In genomic region chr4:147104768-147105167, GRCh38 we compare ENCODE assay signal across 24 cellular contexts.
DNase-seq lines count a peak whose midpoint lies in the region; ATAC-seq and TF ChIP-seq lines count a peak whose summit lies in the region.
"Had no signal": no experiment of that assay in that cellular context is flagged by ENCODE, and none has a peak within 500 bp of the region (broad histone marks: within the 10 kb centered on the region; RNA-seq: fewer than 3 reads in every experiment).

No MANE protein-coding gene starts in this region.

- CTCF ChIA-PET in MCF 10A (lab: Yijun Ruan, JAX) = interaction anchor here (0.6 to 1.2 kb wide), 2 partner anchors 485 to 675 kb away, joined by 3 read pairs; no protein-coding TSS in a partner anchor

- no TSS peak for BruUV-seq in MCF 10A (replicated peaks; lab: Mats Ljungman, UMichigan)

- peaks cover 13% of the 10 kb centered on the region for H3K4me1 Mint-ChIP-seq in MCF 10A (ENCODE audit: insufficient read depth, unreplicated experiment)
- H3K4me1 Mint-ChIP-seq in chondrocyte (ENCODE audit: low read depth) = peaks cover 63% of the 10 kb centered on the region
- no peaks in the 10 kb centered on the region for H3K4me1 Mint-ChIP-seq in stimulated activated naive CD8-positive, alpha-beta T cell treated with anti-CD3 and anti-CD28 coated beads, Interleukin-15, amount 100 ng/mL, for 72 hours
- H3K4me1 Mint-ChIP-seq: IgD-negative memory B cell had no signal

- no peaks in the 10 kb centered on the region for H4K20me1 ChIP-seq in osteoblast (ENCODE audit: insufficient read depth, low read length)

- no peaks in the 10 kb centered on the region for H3K4me1 ChIP-seq in breast epithelium
- peaks cover 13% of the 10 kb centered on the region for H3K4me1 ChIP-seq in osteoblast (ENCODE audit: insufficient read depth, low read length)
- H3K4me1 ChIP-seq: Caco-2 had no signal

- H3K27me3 Mint-ChIP-seq in MCF 10A (ENCODE audit: insufficient read depth, unreplicated experiment) (no peaks in the 10 kb centered on the region), chondrocyte (ENCODE audit: low read depth) (no peaks in the 10 kb centered on the region)
- peaks cover 15% of the 10 kb centered on the region for H3K27me3 Mint-ChIP-seq in stimulated activated naive CD8-positive, alpha-beta T cell treated with anti-CD3 and anti-CD28 coated beads, Interleukin-15, amount 100 ng/mL, for 72 hours

- H3K36me3 ChIP-seq in breast epithelium = no peaks in the 10 kb centered on the region
- no peaks in the 10 kb centered on the region for H3K36me3 ChIP-seq in osteoblast (ENCODE audit: insufficient read depth, low read length)

- peak overlapping the region; percentile 46 for H3K27ac Mint-ChIP-seq in MCF 10A (ENCODE audit: low read depth, unreplicated experiment)
- H3K27ac Mint-ChIP-seq in chondrocyte (ENCODE audit: unreplicated experiment) = peak overlapping the region; percentile 99
- no peak overlapping the region for H3K27ac Mint-ChIP-seq in stimulated activated naive CD8-positive, alpha-beta T cell treated with anti-CD3 and anti-CD28 coated beads, Interleukin-15, amount 100 ng/mL, for 72 hours
- H3K27ac Mint-ChIP-seq: IgD-negative memory B cell had no signal

- TF ChIP-seq POLR2A in breast epithelium (IDR thresholded peaks at IDR 0.05) = no peak

- no peaks in the 10 kb centered on the region for H3K9me3 Mint-ChIP-seq in MCF 10A (ENCODE audit: unreplicated experiment)
- peaks cover 11% of the 10 kb centered on the region for H3K9me3 Mint-ChIP-seq in chondrocyte (ENCODE audit: low read depth)
- no peaks in the 10 kb centered on the region for H3K9me3 Mint-ChIP-seq in stimulated activated naive CD8-positive, alpha-beta T cell treated with anti-CD3 and anti-CD28 coated beads, Interleukin-15, amount 100 ng/mL, for 72 hours
- H3K9me3 Mint-ChIP-seq: IgD-negative memory B cell had no signal

- H3K4me3 ChIP-seq in breast epithelium (no peak overlapping the region), osteoblast (ENCODE audit: insufficient read depth, low read length) (no peak overlapping the region)
- H3K4me3 ChIP-seq: GM23248 had no signal

- DNase-seq in MCF 10A (ENCODE audit: unreplicated experiment) = no peak
- no peak for DNase-seq in breast epithelium (ENCODE audit: low spot score in 2 of 2)
- no peak for DNase-seq in chondrocyte (ENCODE audit: low spot score)
- DNase-seq in osteoblast (ENCODE audit: insufficient read length, low spot score, missing footprints) = no peak
- no peak for DNase-seq in stimulated activated naive CD8-positive, alpha-beta T cell treated with anti-CD3 and anti-CD28 coated beads, Interleukin-15, amount 100 ng/mL, for 72 hours
- DNase-seq in NCI-H226 = no peak
- DNase-seq in mesenteric fat pad (ENCODE audit: low spot score) = no peak
- DNase-seq in HuH-7.5 (ENCODE audit: low spot score) = no peak
- DNase-seq: Caco-2, GF-D8, GM23248, HCEC 1CT, Karpas-422, NCI-H1105, NCI-H1694, NCI-H2081 treated with DMSO at 0.1 percent for 48 hours, NCI-H524, PC-3, SIG-M5 had no signal

- H3K36me3 Mint-ChIP-seq in MCF 10A (ENCODE audit: insufficient read depth, unreplicated experiment) (no peaks in the 10 kb centered on the region), chondrocyte (ENCODE audit: low read depth) (no peaks in the 10 kb centered on the region)
- H3K36me3 Mint-ChIP-seq: IgD-negative memory B cell had no signal

- no peak for ATAC-seq in stimulated activated naive CD8-positive, alpha-beta T cell treated with anti-CD3 and anti-CD28 coated beads, Interleukin-15, amount 100 ng/mL, for 72 hours
- ATAC-seq: PC-3, SK-N-SH treated with all-trans-retinoic acid at 6 μM for 48 hours had no signal

- H3K27me3 ChIP-seq in breast epithelium (no peaks in the 10 kb centered on the region), osteoblast (ENCODE audit: insufficient read depth, low read length) (no peaks in the 10 kb centered on the region)

- H3K4me3 Mint-ChIP-seq in MCF 10A (ENCODE audit: unreplicated experiment) = no peak overlapping the region
- H3K4me3 Mint-ChIP-seq in chondrocyte (ENCODE audit: unreplicated experiment) = no peak overlapping the region
- H3K4me3 Mint-ChIP-seq in stimulated activated naive CD8-positive, alpha-beta T cell treated with anti-CD3 and anti-CD28 coated beads, Interleukin-15, amount 100 ng/mL, for 72 hours = no peak overlapping the region
- H3K4me3 Mint-ChIP-seq: IgD-negative memory B cell had no signal

- no peaks in the 10 kb centered on the region for H3K79me2 ChIP-seq in osteoblast (ENCODE audit: insufficient read depth, low read length)

- no peak overlapping the region for H3K4me2 ChIP-seq in osteoblast (ENCODE audit: insufficient read depth, low read length)

- intact Hi-C loops in MCF 10A (cut with micrococcal nuclease) (no loop called here), breast epithelium (cut with DNase I; ENCODE audit: low total_unique reads) (no loop called here)

- TF ChIP-seq CTCF in MCF 10A (IDR thresholded peaks at IDR 0.05; ENCODE audit: unreplicated experiment) (no peak), breast epithelium (IDR thresholded peaks at IDR 0.05) (no peak), chondrocyte (IDR thresholded peaks at IDR 0.05) (no peak), osteoblast (IDR thresholded peaks at IDR 0.05; ENCODE audit: extremely low read depth, low read depth, low read length) (no peak)

- no peaks in the 10 kb centered on the region for H3K9me3 ChIP-seq in breast epithelium
- H3K9me3 ChIP-seq in osteoblast (ENCODE audit: low read depth, low read length) = no peaks in the 10 kb centered on the region
- H3K9me3 ChIP-seq: Caco-2 had no signal

- peak overlapping the region; percentile 64 for H2AFZ ChIP-seq in osteoblast (ENCODE audit: low read length)
- H2AFZ ChIP-seq: GM23248 had no signal

- POLR2A ChIA-PET in MCF 10A (lab: Yijun Ruan, JAX) = no interaction called here

- peak overlapping the region in 1 of 2 donors; percentile 9 for H3K27ac ChIP-seq in breast epithelium
- H3K27ac ChIP-seq in osteoblast (ENCODE audit: low read depth, low read length) = no peak overlapping the region
- H3K27ac ChIP-seq: 22Rv1, HL-60, RWPE1 had no signal

Comparison
In these comparisons a context has a peak if more than half of its experiments do, and no peak if none do; other contexts are left out.
1. H3K27ac Mint-ChIP-seq: peak in MCF 10A (single experiment) and chondrocyte (single experiment); none in stimulated activated naive CD8-positive, alpha-beta T cell treated with anti-CD3 and anti-CD28 coated beads, Interleukin-15, amount 100 ng/mL, for 72 hours (0 of 2).